Comparison of ENCODE assay signal across 16 cellular contexts in genomic region chr11:132072880-132073213, GRCh38.
DNase-seq lines count a peak whose midpoint lies in the region; ATAC-seq and TF ChIP-seq lines count a peak whose summit lies in the region.
"Had no signal": no experiment of that assay in that cellular context is flagged by ENCODE, and none has a peak within 500 bp of the region (broad histone marks: within the 10 kb centered on the region; RNA-seq: fewer than 3 reads in every experiment).

No MANE protein-coding gene starts in this region.

- H3K27me3 Mint-ChIP-seq in type B pancreatic cell, result peaks cover 3% of the 10 kb centered on the region
- H3K27me3 Mint-ChIP-seq: progenitor cell of endocrine pancreas had no signal

- in situ Hi-C loops in G401 (cut with HindIII; ENCODE audit: low sequenced_read_pairs), result no loop called here

- H3K27ac Mint-ChIP-seq in type B pancreatic cell, result no peak overlapping the region
- H3K27ac Mint-ChIP-seq: progenitor cell of endocrine pancreas had no signal

- H3K4me3 ChIP-seq in adipocyte (ENCODE audit: low read length), result peak overlapping the region; percentile 63
- no peak overlapping the region for H3K4me3 ChIP-seq in gastroesophageal sphincter
- H3K4me3 ChIP-seq: gastrocnemius medialis, upper lobe of left lung had no signal

- H3K9me3 Mint-ChIP-seq in type B pancreatic cell, result no peaks in the 10 kb centered on the region

- H3K9me3 ChIP-seq in adipocyte (ENCODE audit: control insufficient read depth, low read length) (no peaks in the 10 kb centered on the region), gastroesophageal sphincter (no peaks in the 10 kb centered on the region)
- H3K9me3 ChIP-seq: gastrocnemius medialis, upper lobe of left lung had no signal

- TF ChIP-seq POLR2A in gastroesophageal sphincter (IDR thresholded peaks at IDR 0.05), result no peak

- H3K27ac ChIP-seq in gastroesophageal sphincter, result peak overlapping the region in 3 of 4 donors; percentile 16 to 68 (median 60)
- H3K27ac ChIP-seq: gastrocnemius medialis, upper lobe of left lung had no signal

- H3K4me1 Mint-ChIP-seq in type B pancreatic cell (ENCODE audit: unreplicated experiment), result peaks cover 20% of the 10 kb centered on the region

- H3K4me1 ChIP-seq in adipocyte (ENCODE audit: control insufficient read depth, insufficient read depth, low read length), result peaks cover 27% of the 10 kb centered on the region
- H3K4me1 ChIP-seq in gastroesophageal sphincter, result peaks cover 0 to 9% (median 8%) of the 10 kb centered on the region in 3 donors
- H3K4me1 ChIP-seq: gastrocnemius medialis, upper lobe of left lung had no signal

- ATAC-seq in gastroesophageal sphincter (no peak), sciatic nerve (peak; percentile 76), HG03432 (IDR thresholded peaks at IDR 0.05; ENCODE audit: unreplicated experiment) (no peak)

- TF ChIP-seq CTCF in gastroesophageal sphincter (IDR thresholded peaks at IDR 0.05) (no peak), type B pancreatic cell (conservative IDR thresholded peaks at IDR 0.05) (no peak)

- H3K4me3 Mint-ChIP-seq in type B pancreatic cell, result no peak overlapping the region

- 34 to 50% methylated on average over 1 to 3 of the region's 3 CpGs for WGBS in gastroesophageal sphincter (ENCODE audit: low coverage in 1 of 2), 2 donors

- H3K36me3 ChIP-seq in adipocyte (ENCODE audit: control insufficient read depth, insufficient read depth, low read length, severe bottlenecking) (no peaks in the 10 kb centered on the region), gastroesophageal sphincter (no peaks in the 10 kb centered on the region)
- H3K36me3 ChIP-seq: gastrocnemius medialis, upper lobe of left lung had no signal

- intact Hi-C loops in sciatic nerve (cut with DNase I), result no loop called here

- H3K27me3 ChIP-seq in adipocyte (replicated peaks; ENCODE audit: control insufficient read depth, insufficient read depth, low read length) (no peaks in the 10 kb centered on the region), gastroesophageal sphincter (no peaks in the 10 kb centered on the region)
- H3K27me3 ChIP-seq: gastrocnemius medialis, upper lobe of left lung had no signal

- no peaks in the 10 kb centered on the region for H3K36me3 Mint-ChIP-seq in type B pancreatic cell

- peak overlapping the region; percentile 60 for H3K9ac ChIP-seq in adipocyte (ENCODE audit: low read length)

- DNase-seq in G401 (ENCODE audit: low spot score) (peak; percentile 54), adipocyte (ENCODE audit: low read depth) (peak; percentile 55), sciatic nerve (ENCODE audit: low spot score) (no peak), inferior parietal cortex (ENCODE audit: extremely low spot score) (no peak), type B pancreatic cell (ENCODE audit: extremely low spot score, unreplicated experiment) (no peak)
- DNase-seq in activated naive CD4-positive, alpha-beta T cell (lab: John Stamatoyannopoulos, UW), result no peak
- DNase-seq: activated CD4-positive, CD25-positive, alpha-beta regulatory T cell treated with anti-CD3 and anti-CD28 coated beads, Interleukin-2, amount 50 U/mL, for 72 hours; activated T-cell treated with anti-CD3 and anti-CD28 coated beads, Interleukin-2, amount 50 U/mL, for 1 hour; amygdala; DND-41; gastrocnemius medialis; MV-4-11; upper lobe of left lung had no signal

- TF ChIP-seq EP300 in gastroesophageal sphincter (IDR thresholded peaks at IDR 0.05), result no peak

Comparison
In these comparisons a context has a peak if more than half of its experiments do, and no peak if none do; other contexts are left out.
1. DNase-seq: peak in G401 (single experiment) and adipocyte (single experiment); none in sciatic nerve (single experiment), inferior parietal cortex (single experiment), type B pancreatic cell (single experiment) and activated naive CD4-positive, alpha-beta T cell (0 of 4).